ENCODE assay signal across 10 cellular contexts in genomic region chr11:78349614-78350013, GRCh38.
DNase-seq lines count a peak whose midpoint lies in the region; ATAC-seq and TF ChIP-seq lines count a peak whose summit lies in the region.
"Had no signal": no experiment of that assay in that cellular context is flagged by ENCODE, and none has a peak within 500 bp of the region (broad histone marks: within the 10 kb centered on the region; RNA-seq: fewer than 3 reads in every experiment).

No MANE protein-coding gene starts in this region.

- H3K4me1 ChIP-seq in left ventricle myocardium inferior (peaks cover 85% of the 10 kb centered on the region), vagina (peaks cover 79% of the 10 kb centered on the region)

- intact Hi-C loops in left ventricle myocardium inferior (cut with micrococcal nuclease) (no loop called here), Right ventricle myocardium superior (cut with DNase I) (no loop called here), vagina (cut with DNase I) (no loop called here), posterior vena cava (cut with DNase I) (no loop called here)

- H3K4me3 Mint-ChIP-seq in endothelial cell (ENCODE audit: unreplicated experiment) (peak overlapping the region; percentile 59), neural crest cell (no peak overlapping the region)

- H3K4me1 Mint-ChIP-seq in endothelial cell (ENCODE audit: unreplicated experiment) = peaks cover 68% of the 10 kb centered on the region
- H3K4me1 Mint-ChIP-seq in neural crest cell = peaks cover 42% of the 10 kb centered on the region

- ATAC-seq in Right ventricle myocardium superior (ENCODE audit: poor library complexity) = no peak

- H3K36me3 ChIP-seq in left ventricle myocardium inferior (no peaks in the 10 kb centered on the region), vagina (no peaks in the 10 kb centered on the region), WERI-Rb-1 (no peaks in the 10 kb centered on the region)

- H3K9me3 ChIP-seq in left ventricle myocardium inferior (replicated peaks) (no peaks in the 10 kb centered on the region), vagina (no peaks in the 10 kb centered on the region), WERI-Rb-1 (ENCODE audit: severe bottlenecking) (no peaks in the 10 kb centered on the region)

- DNase-seq in left ventricle myocardium inferior (no peak), Right ventricle myocardium superior (no peak), endothelial cell (ENCODE audit: low spot score) (no peak), neural crest cell (ENCODE audit: low read depth, low spot score) (no peak), vagina (ENCODE audit: extremely low spot score in 2 of 2) (no peak), posterior vena cava (ENCODE audit: low spot score) (no peak), WERI-Rb-1 (no peak), HT-29 (ENCODE audit: low spot score) (no peak)
- DNase-seq: amniotic stem cell had no signal

- H3K27me3 ChIP-seq in left ventricle myocardium inferior (ENCODE audit: low read depth) = no peaks in the 10 kb centered on the region
- no peaks in the 10 kb centered on the region for H3K27me3 ChIP-seq in vagina
- no peaks in the 10 kb centered on the region for H3K27me3 ChIP-seq in WERI-Rb-1 (ENCODE audit: insufficient read depth, low read depth, severe bottlenecking)

- H3K27ac ChIP-seq in left ventricle myocardium inferior (replicated peaks) = peak overlapping the region; percentile 90
- peak overlapping the region; percentile 68 for H3K27ac ChIP-seq in vagina
- H3K27ac ChIP-seq in WERI-Rb-1 = no peak overlapping the region
- H3K27ac ChIP-seq: C4-2B had no signal

- TF ChIP-seq POLR2A in vagina (IDR thresholded peaks at IDR 0.05) = no peak

- H3K27ac Mint-ChIP-seq in endothelial cell (ENCODE audit: unreplicated experiment) = peak overlapping the region; percentile 88
- H3K27ac Mint-ChIP-seq in neural crest cell (ENCODE audit: unreplicated experiment) = peak overlapping the region; percentile 85

- H3K4me3 ChIP-seq in left ventricle myocardium inferior (peak overlapping the region; percentile 49), vagina (no peak overlapping the region), WERI-Rb-1 (ENCODE audit: low read depth, low read length) (no peak overlapping the region)

- TF ChIP-seq CTCF in left ventricle myocardium inferior (IDR thresholded peaks at IDR 0.05; ENCODE audit: borderline replicate concordance) (no peak), endothelial cell (IDR thresholded peaks at IDR 0.05; ENCODE audit: unreplicated experiment) (no peak), neural crest cell (conservative IDR thresholded peaks at IDR 0.05) (no peak), vagina (IDR thresholded peaks at IDR 0.05) (no peak), WERI-Rb-1 (IDR thresholded peaks at IDR 0.05; ENCODE audit: low read depth, low read length) (no peak)

- no peaks in the 10 kb centered on the region for H3K9me3 Mint-ChIP-seq in endothelial cell (ENCODE audit: unreplicated experiment)
- H3K9me3 Mint-ChIP-seq in neural crest cell = no peaks in the 10 kb centered on the region

- H3K27me3 Mint-ChIP-seq in endothelial cell (ENCODE audit: unreplicated experiment) (peaks cover 7% of the 10 kb centered on the region), neural crest cell (ENCODE audit: low read depth) (no peaks in the 10 kb centered on the region)

- no peaks in the 10 kb centered on the region for H3K36me3 Mint-ChIP-seq in endothelial cell (ENCODE audit: low read depth, unreplicated experiment)
- peaks cover 3% of the 10 kb centered on the region for H3K36me3 Mint-ChIP-seq in neural crest cell (ENCODE audit: low read depth)
